In genomic region chr12:9244894-9245293, GRCh38 we compare ENCODE assay signal across 11 cellular contexts. TPM values are rescaled to one million over a fixed set of nuclear protein-coding genes. Genes with fewer than 3 reads are reported as not detected.
DNase-seq lines count a peak whose midpoint lies in the region; ATAC-seq and TF ChIP-seq lines count a peak whose summit lies in the region.
"Had no signal": no experiment of that assay in that cellular context is flagged by ENCODE, and none has a peak within 500 bp of the region (broad histone marks: within the 10 kb centered on the region; RNA-seq: fewer than 3 reads in every experiment).

No MANE protein-coding gene starts in this region.

- no peak for TF ChIP-seq EP300 in suprapubic skin (IDR thresholded peaks at IDR 0.05)

- no peak for TF ChIP-seq POLR2A in suprapubic skin (IDR thresholded peaks at IDR 0.05)

- POLR2A ChIA-PET in PC-3 (lab: Charles Lee; ENCODE audit: unreplicated experiment) = no interaction called here

- CTCF ChIA-PET in PC-3 (lab: Charles Lee) = no interaction called here

- H3K36me3 ChIP-seq in PC-3 (ENCODE audit: low read depth, low read length) (no peaks in the 10 kb centered on the region), suprapubic skin (no peaks in the 10 kb centered on the region), hepatocyte (replicated peaks; ENCODE audit: insufficient read depth, low read depth) (no peaks in the 10 kb centered on the region)
- no peaks in the 10 kb centered on the region for H3K36me3 ChIP-seq in effector memory CD4-positive, alpha-beta T cell (ENCODE audit: control insufficient read depth, insufficient read depth, low read length)
- H3K36me3 ChIP-seq: vagina had no signal

- H3K9me2 ChIP-seq in PC-3 (replicated peaks; ENCODE audit: low read length) (no peaks in the 10 kb centered on the region), hepatocyte (replicated peaks; ENCODE audit: insufficient read depth) (no peaks in the 10 kb centered on the region)

- no peak overlapping the region for H3K27ac ChIP-seq in PC-3 (ENCODE audit: low read length)
- H3K27ac ChIP-seq in dorsolateral prefrontal cortex = peak overlapping the region in 43 of 59 donors; percentile 2 to 82 (median 64)
- peak overlapping the region; percentile 68 for H3K27ac ChIP-seq in suprapubic skin
- H3K27ac ChIP-seq in hepatocyte = no peak overlapping the region
- H3K27ac ChIP-seq in effector memory CD4-positive, alpha-beta T cell (ENCODE audit: insufficient read depth, low read length, poor library complexity, severe bottlenecking) = no peak overlapping the region
- H3K27ac ChIP-seq: vagina had no signal

- H3K4me2 ChIP-seq in PC-3 (ENCODE audit: low read length) (no peak overlapping the region), hepatocyte (no peak overlapping the region)

- no peak for ATAC-seq in PC-3

- peak; percentile 2 for DNase-seq in activated gamma-delta T cell treated with anti-CD3 and anti-CD28 coated beads, Interleukin-2, amount 50 U/mL, for 16 hours (ENCODE audit: low read depth)
- DNase-seq in activated gamma-delta T cell treated with Interleukin-2 at 50 U/mL for 16 hours = no peak
- DNase-seq in PC-3 = peak; percentile 15
- peak in 2 of 10 donors; percentile 28 to 57 for DNase-seq in dorsolateral prefrontal cortex
- DNase-seq in suprapubic skin (ENCODE audit: low spot score in 2 of 2) = no peak
- no peak for DNase-seq in hepatocyte (ENCODE audit: low spot score)
- DNase-seq in effector memory CD4-positive, alpha-beta T cell = no peak
- no peak for DNase-seq in NCI-H748 (lab: John Stamatoyannopoulos, UW; ENCODE audit: unreplicated experiment)

- BruUV-seq in PC-3 (replicated peaks; lab: Mats Ljungman, UMichigan) = no TSS peak

- H4K20me1 ChIP-seq in PC-3 (ENCODE audit: low read length) (no peaks in the 10 kb centered on the region), hepatocyte (ENCODE audit: insufficient read depth, poor library complexity, severe bottlenecking) (no peaks in the 10 kb centered on the region)

- no peak overlapping the region for H2AFZ ChIP-seq in PC-3 (ENCODE audit: low read length)
- no peak overlapping the region for H2AFZ ChIP-seq in hepatocyte

- 29% methylated on average over 6 of the region's 6 CpGs for WGBS in suprapubic skin
- 76% methylated on average over 6 of the region's 6 CpGs for WGBS in hepatocyte (ENCODE audit: low lambda C conversion rate, missing lambda C conversion rate)

- H3K9me3 ChIP-seq in PC-3 (ENCODE audit: low read length) (no peaks in the 10 kb centered on the region), suprapubic skin (no peaks in the 10 kb centered on the region), hepatocyte (ENCODE audit: low read depth) (no peaks in the 10 kb centered on the region)
- no peaks in the 10 kb centered on the region for H3K9me3 ChIP-seq in effector memory CD4-positive, alpha-beta T cell (ENCODE audit: control insufficient read depth, low read length)
- H3K9me3 ChIP-seq: vagina had no signal

- H3K4me1 ChIP-seq in PC-3 (ENCODE audit: insufficient read depth, low read length) (no peaks in the 10 kb centered on the region), suprapubic skin (peaks cover 5% of the 10 kb centered on the region), hepatocyte (ENCODE audit: insufficient read depth) (no peaks in the 10 kb centered on the region)
- H3K4me1 ChIP-seq in effector memory CD4-positive, alpha-beta T cell (ENCODE audit: control insufficient read depth, insufficient read depth, low read length, poor library complexity, severe bottlenecking) = peaks cover 4% of the 10 kb centered on the region
- H3K4me1 ChIP-seq: vagina had no signal

- H3K27me3 ChIP-seq in PC-3 (ENCODE audit: low read length) (peaks cover 47% of the 10 kb centered on the region), dorsolateral prefrontal cortex (no peaks in the 10 kb centered on the region), suprapubic skin (no peaks in the 10 kb centered on the region), hepatocyte (no peaks in the 10 kb centered on the region)
- H3K27me3 ChIP-seq in effector memory CD4-positive, alpha-beta T cell (replicated peaks; ENCODE audit: control insufficient read depth, insufficient read depth, low read length, poor library complexity, severe bottlenecking) = no peaks in the 10 kb centered on the region
- H3K27me3 ChIP-seq: vagina had no signal

- H3K4me3 ChIP-seq in PC-3 (ENCODE audit: low read length) (no peak overlapping the region), dorsolateral prefrontal cortex (peak overlapping the region in 4 of 59 donors; percentile 3 to 25 (median 5)), suprapubic skin (no peak overlapping the region), hepatocyte (no peak overlapping the region)
- no peak overlapping the region for H3K4me3 ChIP-seq in effector memory CD4-positive, alpha-beta T cell (ENCODE audit: insufficient read depth, low read depth, low read length, poor library complexity, severe bottlenecking)
- H3K4me3 ChIP-seq: vagina had no signal

- no peak for TF ChIP-seq CTCF in PC-3 (conservative IDR thresholded peaks at IDR 0.05; ENCODE audit: low read depth, low read length)
- no peak for TF ChIP-seq CTCF in dorsolateral prefrontal cortex (IDR thresholded peaks at IDR 0.05 in 54 of 56, conservative IDR thresholded peaks at IDR 0.05 in 2 of 56; ENCODE audit: low read depth in 1 of 56, partially characterized antibody in 56 of 56)
- TF ChIP-seq CTCF in suprapubic skin (IDR thresholded peaks at IDR 0.05) = no peak
- no peak for TF ChIP-seq CTCF in hepatocyte (IDR thresholded peaks at IDR 0.05; ENCODE audit: poor library complexity)

- no peaks in the 10 kb centered on the region for H3F3A ChIP-seq in PC-3 (ENCODE audit: low read length, unreplicated experiment)

- H3K9ac ChIP-seq in PC-3 (ENCODE audit: low read length) = no peak overlapping the region

- intact Hi-C loops in PC-3 (cut with micrococcal nuclease) (no loop called here), dorsolateral prefrontal cortex (cut with DNase I) (no loop called here)

- no peaks in the 10 kb centered on the region for H3K79me2 ChIP-seq in PC-3 (ENCODE audit: low read length)
- no peaks in the 10 kb centered on the region for H3K79me2 ChIP-seq in hepatocyte

RNA-seq across cellular contexts. Expression of gene PZP, which starts 36.7 kb away (rescaled TPM):
- not detected in 2 replicates for total RNA-seq in PC-3 (2014; rRNA removed)
- total RNA-seq in dorsolateral prefrontal cortex = 1 to 10 TPM in 5 of 120 experiments, under 1 TPM in 65, not detected in 50; 0.07 to 1.6 (median 0.36) TPM
- under 1 TPM in 1 of 4 donors, not detected in 3; 0.15 TPM for total RNA-seq in suprapubic skin
- total RNA-seq in hepatocyte = 0.08 and 0.10 TPM in 2 replicates
- polyA plus RNA-seq in hepatocyte = 0.45 and 0.49 TPM in 2 replicates
- total RNA-seq: astrocyte, vagina had no signal
- polyA plus RNA-seq: AG04450 had no signal

Comparison
In these comparisons a context has a peak if more than half of its experiments do, and no peak if none do; other contexts are left out.
1. DNase-seq: peak in activated gamma-delta T cell treated with anti-CD3 and anti-CD28 coated beads, Interleukin-2, amount 50 U/mL, for 16 hours (single experiment) and PC-3 (single experiment); none in activated gamma-delta T cell treated with Interleukin-2 at 50 U/mL for 16 hours (single experiment), suprapubic skin (0 of 2), hepatocyte (single experiment), effector memory CD4-positive, alpha-beta T cell (0 of 3) and NCI-H748 (single experiment).
2. H3K27ac ChIP-seq: peak in dorsolateral prefrontal cortex (43 of 59) and suprapubic skin (single experiment); none in PC-3 (single experiment), hepatocyte (single experiment) and effector memory CD4-positive, alpha-beta T cell (single experiment).